24 cellular contexts compared by ENCODE assay signal in genomic region chr15:37931868-37932267, GRCh38. TPM values are rescaled to one million over a fixed set of nuclear protein-coding genes. Genes with fewer than 3 reads are reported as not detected.
DNase-seq lines count a peak whose midpoint lies in the region; ATAC-seq and TF ChIP-seq lines count a peak whose summit lies in the region.
"Had no signal": no experiment of that assay in that cellular context is flagged by ENCODE, and none has a peak within 500 bp of the region (broad histone marks: within the 10 kb centered on the region; RNA-seq: fewer than 3 reads in every experiment).

No MANE protein-coding gene starts in this region.

- no peak for TF ChIP-seq POLR2A in right lobe of liver (IDR thresholded peaks at IDR 0.05)

- H3K9ac ChIP-seq in liver (ENCODE audit: low read depth in 1 of 2, low read length in 2 of 2) (no peak overlapping the region), SK-N-SH (no peak overlapping the region)

- H3K4me1 Mint-ChIP-seq in activated naive CD8-positive, alpha-beta T cell treated with anti-CD3 and anti-CD28 coated beads, Interleukin-2, amount 50 U/mL, for 24 hours = no peaks in the 10 kb centered on the region
- H3K4me1 Mint-ChIP-seq: CD4-positive, CD25-positive, alpha-beta regulatory T cell; natural killer cell; stimulated activated naive CD8-positive, alpha-beta T cell treated with anti-CD3 and anti-CD28 coated beads, Interleukin-15, amount 100 ng/mL, for 72 hours had no signal

- TF ChIP-seq CTCF in liver (IDR thresholded peaks at IDR 0.05; ENCODE audit: low read depth, low read length, missing input control) = no peak
- no peak for TF ChIP-seq CTCF in right lobe of liver (IDR thresholded peaks at IDR 0.05)
- TF ChIP-seq CTCF in SK-N-SH (IDR thresholded peaks at IDR 0.05) = no peak
- TF ChIP-seq CTCF in upper lobe of right lung (IDR thresholded peaks at IDR 0.05) = no peak

- H3K4me1 ChIP-seq in liver (ENCODE audit: control insufficient read depth in 4 of 4, insufficient read depth in 4 of 4, low read length in 3 of 4) (no peaks in the 10 kb centered on the region), right lobe of liver (no peaks in the 10 kb centered on the region), SK-N-SH (ENCODE audit: control insufficient read depth in 1 of 2, insufficient read depth in 2 of 2, low read depth in 1 of 2, low read length in 1 of 2) (no peaks in the 10 kb centered on the region), upper lobe of right lung (no peaks in the 10 kb centered on the region)
- H3K4me1 ChIP-seq: ascending aorta, pancreas had no signal

- DNase-seq in right lobe of liver (no peak), SK-N-SH (no peak), fibroblast of peridontal ligament (ENCODE audit: extremely low read depth) (peak; percentile 58), upper lobe of right lung (no peak), globus pallidus (ENCODE audit: low spot score) (no peak), T1000 (lab: John Stamatoyannopoulos, UW) (no peak)
- DNase-seq in activated naive CD8-positive, alpha-beta T cell treated with anti-CD3 and anti-CD28 coated beads, Interleukin-2, amount 50 U/mL, for 24 hours = no peak
- DNase-seq: activated CD4-positive, alpha-beta memory T cell treated with anti-CD3 and anti-CD28 coated beads for 36 hours; CD4-positive, CD25-positive, alpha-beta regulatory T cell; endodermal cell; foreskin melanocyte; mesendoderm; natural killer cell; NCI-H1092; NCI-H510A treated with DMSO at 0.1 percent for 48 hours; pancreas; SHP77; stimulated activated naive CD8-positive, alpha-beta T cell treated with anti-CD3 and anti-CD28 coated beads, Interleukin-15, amount 100 ng/mL, for 72 hours had no signal

- H3K4me2 ChIP-seq in SK-N-SH = no peak overlapping the region

- no peak overlapping the region for H3K27ac ChIP-seq in liver (ENCODE audit: low read depth in 1 of 2, low read length in 2 of 2)
- H3K27ac ChIP-seq in right lobe of liver = no peak overlapping the region
- peak overlapping the region in 1 of 2 experiments; percentile 39; a peak in 2 of 4 replicates for H3K27ac ChIP-seq in SK-N-SH (ENCODE audit: low read depth in 2 of 2, low read length in 1 of 2)
- no peak overlapping the region for H3K27ac ChIP-seq in upper lobe of right lung
- H3K27ac ChIP-seq: ascending aorta, pancreas had no signal

- H3K27me3 ChIP-seq in liver (ENCODE audit: control insufficient read depth in 4 of 4, insufficient read depth in 4 of 4, low read length in 3 of 4) (no peaks in the 10 kb centered on the region), right lobe of liver (no peaks in the 10 kb centered on the region), SK-N-SH (ENCODE audit: insufficient read depth) (no peaks in the 10 kb centered on the region), upper lobe of right lung (no peaks in the 10 kb centered on the region)
- H3K27me3 ChIP-seq: ascending aorta, pancreas had no signal

- H3K9me3 ChIP-seq in liver (ENCODE audit: control insufficient read depth in 4 of 4, low read length in 3 of 4) (no peaks in the 10 kb centered on the region), right lobe of liver (no peaks in the 10 kb centered on the region), SK-N-SH (no peaks in the 10 kb centered on the region), upper lobe of right lung (no peaks in the 10 kb centered on the region)
- H3K9me3 ChIP-seq: ascending aorta, pancreas had no signal

- POLR2A ChIA-PET in SK-N-SH (lab: Yijun Ruan, JAX) = no interaction called here

- no peaks in the 10 kb centered on the region; the same call in 1 of the 2 replicates for H3K9me2 ChIP-seq in SK-N-SH

- H3K27ac Mint-ChIP-seq in activated naive CD8-positive, alpha-beta T cell treated with anti-CD3 and anti-CD28 coated beads, Interleukin-2, amount 50 U/mL, for 24 hours = no peak overlapping the region
- H3K27ac Mint-ChIP-seq: activated CD4-positive, alpha-beta memory T cell treated with anti-CD3 and anti-CD28 coated beads for 36 hours; CD4-positive, CD25-positive, alpha-beta regulatory T cell; endodermal cell; natural killer cell; stimulated activated naive CD8-positive, alpha-beta T cell treated with anti-CD3 and anti-CD28 coated beads, Interleukin-15, amount 100 ng/mL, for 72 hours; T-helper 1 cell treated with Interleukin-12 subunit alpha and Interleukin-12 subunit beta and Interleukin-4 antibody, amounts not matched to agents 30 μg/mL and 1 μg/mL, for 36 hours; type B pancreatic cell had no signal

- no peak for TF ChIP-seq EP300 in SK-N-SH (IDR thresholded peaks at IDR 0.05; ENCODE audit: borderline replicate concordance in 1 of 2, low read depth in 1 of 2, low read length in 1 of 2)

- CTCF ChIA-PET in SK-N-SH (lab: Yijun Ruan, JAX) = interaction anchor here (0.6 to 0.7 kb wide), 2 partner anchors 457 to 837 kb away, joined by 3 read pairs; no protein-coding TSS in a partner anchor

- intact Hi-C loops in right lobe of liver (cut with DNase I) (no loop called here), upper lobe of right lung (cut with DNase I) (no loop called here)

- peaks cover 7% of the 10 kb centered on the region for H3K27me3 Mint-ChIP-seq in activated naive CD8-positive, alpha-beta T cell treated with anti-CD3 and anti-CD28 coated beads, Interleukin-2, amount 50 U/mL, for 24 hours
- H3K27me3 Mint-ChIP-seq: stimulated activated naive CD8-positive, alpha-beta T cell treated with anti-CD3 and anti-CD28 coated beads, Interleukin-15, amount 100 ng/mL, for 72 hours; type B pancreatic cell had no signal

- H3K36me3 ChIP-seq in liver (ENCODE audit: control insufficient read depth in 4 of 4, insufficient read depth in 3 of 4, low read depth in 1 of 4, low read length in 3 of 4) (no peaks in the 10 kb centered on the region), right lobe of liver (no peaks in the 10 kb centered on the region), SK-N-SH (replicated peaks in 1 of 2; ENCODE audit: control insufficient read depth in 1 of 2, insufficient read depth in 2 of 2, low read length in 1 of 2) (no peaks in the 10 kb centered on the region), upper lobe of right lung (no peaks in the 10 kb centered on the region)
- H3K36me3 ChIP-seq: ascending aorta, pancreas had no signal

- TF ChIP-seq RAD21 in liver (IDR thresholded peaks at IDR 0.05) (no peak), SK-N-SH (IDR thresholded peaks at IDR 0.05; ENCODE audit: low read length) (no peak)

- H3K4me3 ChIP-seq in liver (ENCODE audit: low read depth in 1 of 3, low read length in 3 of 3) (no peak overlapping the region), right lobe of liver (no peak overlapping the region), SK-N-SH (ENCODE audit: low read depth in 2 of 2, low read length in 1 of 2) (no peak overlapping the region), upper lobe of right lung (no peak overlapping the region)
- H3K4me3 ChIP-seq: ascending aorta, pancreas had no signal

- H3K4me3 Mint-ChIP-seq in activated naive CD8-positive, alpha-beta T cell treated with anti-CD3 and anti-CD28 coated beads, Interleukin-2, amount 50 U/mL, for 24 hours = no peak overlapping the region
- H3K4me3 Mint-ChIP-seq: activated CD4-positive, alpha-beta memory T cell treated with anti-CD3 and anti-CD28 coated beads for 36 hours; CD4-positive, CD25-positive, alpha-beta regulatory T cell; endodermal cell; natural killer cell; stimulated activated naive CD8-positive, alpha-beta T cell treated with anti-CD3 and anti-CD28 coated beads, Interleukin-15, amount 100 ng/mL, for 72 hours; T-helper 1 cell treated with Interleukin-12 subunit alpha and Interleukin-12 subunit beta and Interleukin-4 antibody, amounts not matched to agents 30 μg/mL and 1 μg/mL, for 36 hours; type B pancreatic cell had no signal

- no peaks in the 10 kb centered on the region for H4K20me1 ChIP-seq in SK-N-SH (ENCODE audit: insufficient read depth)

- H3F3A ChIP-seq in SK-N-SH (replicated peaks; ENCODE audit: insufficient read depth) = no peaks in the 10 kb centered on the region

- 0 out of 2 replicates have a peak overlapping the region, but pooled peaks have one; percentile 19 for H2AFZ ChIP-seq in SK-N-SH (ENCODE audit: low read depth)

- WGBS in liver = 68% methylated on average over 1 of the region's 1 CpG
- 40% methylated on average over 1 of the region's 1 CpG for WGBS in right lobe of liver (ENCODE audit: insufficient coverage, low coverage, low lambda C conversion rate, missing lambda C conversion rate)
- WGBS in SK-N-SH (ENCODE audit: low lambda C conversion rate) = 7% methylated on average over 1 of the region's 1 CpG

- no peaks in the 10 kb centered on the region for H3K79me2 ChIP-seq in SK-N-SH (ENCODE audit: insufficient read depth)

- H3K36me3 Mint-ChIP-seq in activated naive CD8-positive, alpha-beta T cell treated with anti-CD3 and anti-CD28 coated beads, Interleukin-2, amount 50 U/mL, for 24 hours (ENCODE audit: low read depth) = no peaks in the 10 kb centered on the region
- H3K36me3 Mint-ChIP-seq: activated CD4-positive, alpha-beta memory T cell treated with anti-CD3 and anti-CD28 coated beads for 36 hours; CD4-positive, CD25-positive, alpha-beta regulatory T cell; natural killer cell; type B pancreatic cell had no signal

- no peaks in the 10 kb centered on the region for H3K9me3 Mint-ChIP-seq in activated naive CD8-positive, alpha-beta T cell treated with anti-CD3 and anti-CD28 coated beads, Interleukin-2, amount 50 U/mL, for 24 hours
- H3K9me3 Mint-ChIP-seq: activated CD4-positive, alpha-beta memory T cell treated with anti-CD3 and anti-CD28 coated beads for 36 hours; endodermal cell; natural killer cell; T-helper 1 cell treated with Interleukin-12 subunit alpha and Interleukin-12 subunit beta and Interleukin-4 antibody, amounts not matched to agents 30 μg/mL and 1 μg/mL, for 36 hours; type B pancreatic cell had no signal

- ATAC-seq in right lobe of liver (no peak), upper lobe of right lung (no peak)
- no peak for ATAC-seq in activated naive CD8-positive, alpha-beta T cell treated with anti-CD3 and anti-CD28 coated beads, Interleukin-2, amount 50 U/mL, for 24 hours
- ATAC-seq: natural killer cell; pancreas; sciatic nerve; stimulated activated naive CD8-positive, alpha-beta T cell treated with anti-CD3 and anti-CD28 coated beads, Interleukin-15, amount 100 ng/mL, for 72 hours had no signal

TF ChIP-seq in SK-N-SH, 30 proteins besides CTCF, POLR2A, EP300 and RAD21 (continues in another document):
- TF ChIP-seq JUND (IDR thresholded peaks at IDR 0.05) (peak; percentile 28; the same call in 1 of the 2 replicates), FOSL2 (IDR thresholded peaks at IDR 0.05; ENCODE audit: borderline replicate concordance, low read depth) (peak; percentile 53; the same call in 1 of the 2 replicates), RXRA (IDR thresholded peaks at IDR 0.05; ENCODE audit: borderline replicate concordance, low read depth) (no peak)

RNA-seq across cellular contexts. Expression of gene TMCO5A, which starts 2.6 kb away (rescaled TPM):
- total RNA-seq in liver (not detected), right lobe of liver (not detected), upper lobe of right lung (not detected)
- polyA plus RNA-seq in liver (not detected), SK-N-SH (2012; rRNA removed) (not detected in 2 replicates)
- not detected in 2 replicates for polyA plus RNA-seq in SK-N-SH (2012; cell fraction: cytosol; rRNA removed)
- not detected in 2 replicates for polyA plus RNA-seq in SK-N-SH (2012; cell fraction: nucleus; rRNA removed)
- total RNA-seq: activated CD4-positive, alpha-beta memory T cell treated with anti-CD3 and anti-CD28 coated beads for 36 hours; ascending aorta; CD4-positive, CD25-positive, alpha-beta regulatory T cell; endodermal cell; kidney epithelial cell; natural killer cell; pancreas; sciatic nerve had no signal
- polyA plus RNA-seq: CD4-positive, CD25-positive, alpha-beta regulatory T cell; pancreas had no signal
